ENCODE assay signal across 8 cellular contexts in genomic region chr12:111529424-111530368, GRCh38.
A peak's percentile ranks its signal among the peaks of the same experiment; 100 is the strongest.
DNase-seq lines count a peak whose midpoint lies in the region; TF ChIP-seq lines count a peak whose summit lies in the region.

No MANE protein-coding gene starts in this region.

- H3K36me3 Mint-ChIP-seq in progenitor cell of endocrine pancreas (ENCODE audit: insufficient read depth) = peaks cover 20% of the 10 kb centered on the region

- in situ Hi-C loops in KBM-7 (cut with MboI; ENCODE audit: low pct_unique_long_range_greater_than_20kb, low sequenced_read_pairs) = no loop called here

- TF ChIP-seq POLR2A in uterus (IDR thresholded peaks at IDR 0.05) = no peak

- H3K27me3 ChIP-seq in uterus = no peaks in the 10 kb centered on the region

- no peaks in the 10 kb centered on the region for H3K9me3 ChIP-seq in uterus

- H3K4me3 Mint-ChIP-seq in progenitor cell of endocrine pancreas (ENCODE audit: low read depth) = no peak overlapping the region

- H3K27me3 Mint-ChIP-seq in progenitor cell of endocrine pancreas = no peaks in the 10 kb centered on the region

- H3K4me3 ChIP-seq in uterus = no peak overlapping the region

- no peaks in the 10 kb centered on the region for H3K4me1 Mint-ChIP-seq in progenitor cell of endocrine pancreas (ENCODE audit: low read depth)

- DNase-seq in Daoy (ENCODE audit: low read depth) (peak; percentile 57), KBM-7 (peak; percentile 63), SHP77 treated with DMSO at 0.1 percent for 48 hours (lab: John Stamatoyannopoulos, UW) (peak; percentile 38), glomerular visceral epithelial cell (ENCODE audit: extremely low spot score) (peak; percentile 69), progenitor cell of endocrine pancreas (ENCODE audit: low spot score, unreplicated experiment) (peak; percentile 17), uterus (peak; percentile 30 to 43), ureter (ENCODE audit: low spot score) (no peak)
- peak; percentile 35 for DNase-seq in activated effector memory CD4-positive, alpha-beta T cell treated with Interleukin-2 at 50 U/mL for 16 hours

- TF ChIP-seq CTCF in progenitor cell of endocrine pancreas (IDR thresholded peaks at IDR 0.05; ENCODE audit: unreplicated experiment) (peak; percentile 73), uterus (IDR thresholded peaks at IDR 0.05) (peak in 3 of 4 experiments; percentile 38 to 64 (median 56))

- H3K27ac Mint-ChIP-seq in progenitor cell of endocrine pancreas = no peak overlapping the region

- H3K36me3 ChIP-seq in uterus = no peaks in the 10 kb centered on the region

- no peaks in the 10 kb centered on the region for H3K4me1 ChIP-seq in uterus

- intact Hi-C loops in uterus (cut with DNase I; ENCODE audit: low total_unique reads) = loop anchor here (10.0 kb wide), 1 partner anchor 895 kb away; no protein-coding TSS in a partner anchor

- no peak overlapping the region for H3K27ac ChIP-seq in uterus

- H3K9me3 Mint-ChIP-seq in progenitor cell of endocrine pancreas (ENCODE audit: low read depth) = peaks cover 3% of the 10 kb centered on the region
